ENCODE assay signal across 1 cellular context in genomic region chrX:153725039-153725831, GRCh38.
TF ChIP-seq lines count a peak whose summit lies in the region.

No MANE protein-coding gene starts in this region.

TF ChIP-seq in K562, 482 proteins besides CTCF, POLR2A, EP300 and RAD21 (continues in another document):
- TF ChIP-seq SNRNP70 (optimal IDR thresholded peaks at IDR 0.05; ENCODE audit: low read depth, low read length), result no peak
- no peak for TF ChIP-seq RERE (CRISPR knock-in tag; IDR thresholded peaks at IDR 0.05; ENCODE audit: borderline replicate concordance)
- TF ChIP-seq FOXK2 (conservative IDR thresholded peaks at IDR 0.05 in 1 of 2, IDR thresholded peaks at IDR 0.05 in 1 of 2; ENCODE audit: low read depth in 2 of 2), result no peak
- no peak for TF ChIP-seq BMI1 (IDR thresholded peaks at IDR 0.05; ENCODE audit: low read length)
- TF ChIP-seq HMGXB4 (CRISPR knock-in tag; IDR thresholded peaks at IDR 0.05), result no peak
- no peak for TF ChIP-seq ZNF766 (CRISPR knock-in tag; conservative IDR thresholded peaks at IDR 0.05)
- no peak for TF ChIP-seq MGA (IDR thresholded peaks at IDR 0.05)
- TF ChIP-seq EGR1 (conservative IDR thresholded peaks at IDR 0.05), result no peak
- TF ChIP-seq CBX2 (IDR thresholded peaks at IDR 0.05; ENCODE audit: insufficient read depth, low read length, poor library complexity, severe bottlenecking), result no peak
- no peak for TF ChIP-seq TCF7L2 (IDR thresholded peaks at IDR 0.05; ENCODE audit: low read depth, low read length)
- no peak for TF ChIP-seq POLR2H (tag; IDR thresholded peaks at IDR 0.05; ENCODE audit: low read depth)
- TF ChIP-seq HNRNPUL1 (IDR thresholded peaks at IDR 0.05; ENCODE audit: low read length), result no peak
- TF ChIP-seq HOXB6 (CRISPR knock-in tag; IDR thresholded peaks at IDR 0.05; ENCODE audit: borderline replicate concordance), result no peak
- peak; percentile 65 for TF ChIP-seq ZFX (CRISPR knock-in tag; IDR thresholded peaks at IDR 0.05)
- TF ChIP-seq ZBTB33 (CRISPR knock-in tag; IDR thresholded peaks at IDR 0.05), result peak; percentile 57
- TF ChIP-seq PML (IDR thresholded peaks at IDR 0.05; ENCODE audit: low read length), result no peak
- no peak for TF ChIP-seq MIER1 (IDR thresholded peaks at IDR 0.05; ENCODE audit: low read depth)
- TF ChIP-seq ZC3H11A (IDR thresholded peaks at IDR 0.05; ENCODE audit: low read depth, low read length), result no peak
- TF ChIP-seq RBM22 (IDR thresholded peaks at IDR 0.05; ENCODE audit: low read depth, low read length, poor library complexity, severe bottlenecking), result peak; percentile 55
- no peak for TF ChIP-seq ZBTB8A (IDR thresholded peaks at IDR 0.05; ENCODE audit: partially characterized antibody)
- TF ChIP-seq E2F6 (IDR thresholded peaks at IDR 0.05; ENCODE audit: borderline replicate concordance in 1 of 2, extremely low read depth in 1 of 2, insufficient read depth in 1 of 2, insufficient read length in 1 of 2, low read depth in 1 of 2, low read length in 1 of 2, poor library complexity in 1 of 2, severe bottlenecking in 1 of 2), result peak in 1 of 2 experiments; percentile 33
- TF ChIP-seq CC2D1A (IDR thresholded peaks at IDR 0.05), result no peak
- TF ChIP-seq YY1 (IDR thresholded peaks at IDR 0.05; ENCODE audit: borderline replicate concordance in 1 of 3, control insufficient read depth in 1 of 3, extremely low read depth in 1 of 3, insufficient read depth in 3 of 3, insufficient read length in 1 of 3, insufficient replicate concordance in 2 of 3, low read depth in 1 of 3, low read length in 2 of 3), result no peak
- TF ChIP-seq FOXJ3 (CRISPR knock-in tag; IDR thresholded peaks at IDR 0.05), result no peak
- peak in 1 of 2 experiments; percentile 71; a peak in 1 of 4 replicates for TF ChIP-seq MLLT1 (IDR thresholded peaks at IDR 0.05)
- no peak for TF ChIP-seq WHSC1 (IDR thresholded peaks at IDR 0.05; ENCODE audit: low read length)
- no peak for TF ChIP-seq HNRNPK (IDR thresholded peaks at IDR 0.05; ENCODE audit: low read depth, low read length, poor library complexity, severe bottlenecking)
- no peak for TF ChIP-seq ZNF121 (CRISPR knock-in tag; conservative IDR thresholded peaks at IDR 0.05)
